ENCODE assay signal across 23 cellular contexts in the genomic region with DNA sequence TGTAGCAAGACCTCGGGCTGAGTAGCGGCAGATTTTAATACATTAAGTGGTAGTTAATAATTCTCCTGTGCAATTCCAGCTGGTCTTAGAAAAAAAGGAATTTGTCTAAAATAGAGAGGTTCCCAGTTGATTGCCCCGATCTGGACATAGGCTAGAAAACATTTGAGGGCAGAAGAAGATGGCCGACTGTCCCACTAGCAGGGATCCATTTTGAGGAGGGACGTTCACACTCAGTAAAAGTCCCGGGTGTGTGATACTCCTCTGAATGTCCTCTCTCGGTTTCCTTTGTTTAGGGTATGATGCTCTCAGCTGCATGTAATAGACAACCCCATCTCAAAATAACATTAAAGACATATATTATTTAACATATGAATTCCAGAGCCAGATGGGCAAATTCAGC.
DNase-seq lines count a peak whose midpoint lies in the region; ATAC-seq, FAIRE-seq and TF ChIP-seq lines count a peak whose summit lies in the region.
"Had no signal": no experiment of that assay in that cellular context is flagged by ENCODE, and none has a peak within 500 bp of the region (broad histone marks: within the 10 kb centered on the region; RNA-seq: fewer than 3 reads in every experiment).

No MANE protein-coding gene starts in this region.

- H2BK12ac ChIP-seq in mesenchymal stem cell (ENCODE audit: low read length in 2 of 2), result no peak overlapping the region

- H2BK5ac ChIP-seq in mesenchymal stem cell (ENCODE audit: low read depth, low read length, poor library complexity, severe bottlenecking), result no peak overlapping the region

- H4K91ac ChIP-seq in mesenchymal stem cell (ENCODE audit: low read length), result no peak overlapping the region

- H3K79me2 ChIP-seq in astrocyte (ENCODE audit: insufficient read depth, low read length), result no peaks in the 10 kb centered on the region
- no peaks in the 10 kb centered on the region for H3K79me2 ChIP-seq in smooth muscle cell (ENCODE audit: low read depth)

- no peaks in the 10 kb centered on the region for H3K27me3 Mint-ChIP-seq in astrocyte (ENCODE audit: low read depth, unreplicated experiment)
- H3K27me3 Mint-ChIP-seq: B cell; CD4-positive, CD25-positive, alpha-beta regulatory T cell had no signal

- H3K9ac ChIP-seq in astrocyte (ENCODE audit: low read length), result no peak overlapping the region
- H3K9ac ChIP-seq in mesenchymal stem cell (ENCODE audit: low read length), result no peak overlapping the region
- no peak overlapping the region for H3K9ac ChIP-seq in smooth muscle cell (ENCODE audit: low read depth)
- H3K9ac ChIP-seq: BLaER1 had no signal

- H2AFZ ChIP-seq in astrocyte (ENCODE audit: low read depth, low read length) (no peak overlapping the region), mesenchymal stem cell (ENCODE audit: low read depth, low read length) (no peak overlapping the region), smooth muscle cell (ENCODE audit: low read depth) (no peak overlapping the region)

- peaks cover 4% of the 10 kb centered on the region for H3K36me3 Mint-ChIP-seq in astrocyte (ENCODE audit: low read depth, unreplicated experiment)
- H3K36me3 Mint-ChIP-seq: CD4-positive, CD25-positive, alpha-beta regulatory T cell; CD8-positive, alpha-beta T cell had no signal

- H3K18ac ChIP-seq in mesenchymal stem cell (ENCODE audit: low read depth in 1 of 2, low read length in 2 of 2), result no peak overlapping the region

- peaks cover 6% of the 10 kb centered on the region for H3F3A ChIP-seq in smooth muscle cell (ENCODE audit: low read depth)

- H4K20me1 ChIP-seq in astrocyte (ENCODE audit: insufficient read depth, low read length) (no peaks in the 10 kb centered on the region), smooth muscle cell (ENCODE audit: low read depth) (no peaks in the 10 kb centered on the region)
- H4K20me1 ChIP-seq: BLaER1 had no signal

- no peaks in the 10 kb centered on the region for H3K9me3 Mint-ChIP-seq in astrocyte (ENCODE audit: unreplicated experiment)
- H3K9me3 Mint-ChIP-seq: CD4-positive, CD25-positive, alpha-beta regulatory T cell; CD8-positive, alpha-beta T cell had no signal

- no peak overlapping the region for H3K4me3 Mint-ChIP-seq in astrocyte (ENCODE audit: unreplicated experiment)
- H3K4me3 Mint-ChIP-seq: B cell; CD4-positive, CD25-positive, alpha-beta regulatory T cell; CD8-positive, alpha-beta T cell had no signal

- H2BK120ac ChIP-seq in mesenchymal stem cell (ENCODE audit: low read depth, low read length), result no peak overlapping the region

- FAIRE-seq in astrocyte (lab: Jason Lieb, UNC), result no peak
- FAIRE-seq: A204.1, D721Med, GM12878, GM18507 had no signal

- peak overlapping the region; percentile 4 for H3K27ac ChIP-seq in astrocyte (ENCODE audit: low read depth, low read length)
- H3K27ac ChIP-seq in mesenchymal stem cell (ENCODE audit: low read length, poor library complexity, severe bottlenecking), result peak overlapping the region; percentile 70
- peak overlapping the region; percentile 11 for H3K27ac ChIP-seq in smooth muscle cell (ENCODE audit: low read depth)
- H3K27ac ChIP-seq: BLaER1, C4-2B had no signal

- H2AK5ac ChIP-seq in mesenchymal stem cell (ENCODE audit: low read length, severe bottlenecking), result peak overlapping the region; percentile 88

- intact Hi-C loops in cardiac septum (cut with DNase I), result no loop called here

- peaks cover 2% of the 10 kb centered on the region for H3K79me1 ChIP-seq in mesenchymal stem cell (replicated peaks; ENCODE audit: low read length, poor library complexity, severe bottlenecking)

- H2BK15ac ChIP-seq in mesenchymal stem cell (ENCODE audit: low read depth, poor library complexity, severe bottlenecking), result peak overlapping the region; percentile 64

- peak overlapping the region; percentile 43 for H3K27ac Mint-ChIP-seq in astrocyte (ENCODE audit: unreplicated experiment)
- H3K27ac Mint-ChIP-seq: B cell; CD4-positive, CD25-positive, alpha-beta regulatory T cell; CD8-positive, alpha-beta T cell had no signal

- TF ChIP-seq CTCF in astrocyte (IDR thresholded peaks at IDR 0.05; ENCODE audit: insufficient read depth, low read depth, low read length), result no peak
- TF ChIP-seq CTCF in smooth muscle cell (IDR thresholded peaks at IDR 0.05; ENCODE audit: borderline replicate concordance, insufficient read depth, poor library complexity, severe bottlenecking), result no peak

- H3K36me3 ChIP-seq in astrocyte (ENCODE audit: insufficient read depth, low read length) (no peaks in the 10 kb centered on the region), mesenchymal stem cell (ENCODE audit: control insufficient read depth in 1 of 2, insufficient read depth in 2 of 2, low read depth in 1 of 2, low read length in 2 of 2) (no peaks in the 10 kb centered on the region), smooth muscle cell (ENCODE audit: low read depth) (no peaks in the 10 kb centered on the region)

- H3K23ac ChIP-seq in mesenchymal stem cell (ENCODE audit: low read length in 2 of 2), result no peak overlapping the region

- no peaks in the 10 kb centered on the region for H3K9me3 ChIP-seq in astrocyte (ENCODE audit: insufficient read depth, low read depth, low read length)
- H3K9me3 ChIP-seq in mesenchymal stem cell (ENCODE audit: control insufficient read depth, low read length), result no peaks in the 10 kb centered on the region
- no peaks in the 10 kb centered on the region for H3K9me3 ChIP-seq in smooth muscle cell (replicated peaks; ENCODE audit: low read depth)
- H3K9me3 ChIP-seq: BLaER1 had no signal

- no peak overlapping the region for H3K4ac ChIP-seq in mesenchymal stem cell (ENCODE audit: low read depth in 1 of 2, low read length in 2 of 2)

- no peak overlapping the region for H3K14ac ChIP-seq in mesenchymal stem cell (ENCODE audit: low read length in 2 of 2)

- no peak overlapping the region for H4K8ac ChIP-seq in mesenchymal stem cell (ENCODE audit: low read length)

- H3K4me1 Mint-ChIP-seq in astrocyte (ENCODE audit: low read depth, unreplicated experiment), result peaks cover 31% of the 10 kb centered on the region
- H3K4me1 Mint-ChIP-seq: B cell; CD4-positive, CD25-positive, alpha-beta regulatory T cell had no signal

- ATAC-seq in HG03135 (IDR thresholded peaks at IDR 0.05; ENCODE audit: unreplicated experiment) (no peak), GM18873 (IDR thresholded peaks at IDR 0.05; ENCODE audit: low FRiP score, unreplicated experiment) (no peak)
- ATAC-seq: CD8-positive, alpha-beta T cell; GM12878 had no signal

- 92% methylated on average over 5 of the region's 7 CpGs for WGBS in mesenchymal stem cell
- 95% methylated on average over 7 of the region's 7 CpGs for WGBS in smooth muscle cell (ENCODE audit: low lambda C conversion rate)

- H3K4me3 ChIP-seq in astrocyte (ENCODE audit: insufficient read depth, low read depth, low read length) (no peak overlapping the region), mesenchymal stem cell (ENCODE audit: insufficient read depth in 1 of 2, low read depth in 1 of 2, low read length in 2 of 2) (no peak overlapping the region), smooth muscle cell (no peak overlapping the region)
- H3K4me3 ChIP-seq: BLaER1, GM12878 had no signal

- H3K27me3 ChIP-seq in astrocyte (ENCODE audit: insufficient read depth, low read length) (no peaks in the 10 kb centered on the region), mesenchymal stem cell (ENCODE audit: control insufficient read depth in 1 of 2, insufficient read depth in 1 of 2, low read length in 2 of 2) (peaks cover 0 to 3% of the 10 kb centered on the region in 2 experiments), smooth muscle cell (ENCODE audit: low read depth) (no peaks in the 10 kb centered on the region)
- H3K27me3 ChIP-seq: BLaER1 had no signal

- H3K4me1 ChIP-seq in astrocyte (ENCODE audit: insufficient read depth, low read length) (peaks cover 39% of the 10 kb centered on the region), mesenchymal stem cell (ENCODE audit: control insufficient read depth, insufficient read depth, low read depth, low read length) (peaks cover 21% of the 10 kb centered on the region), smooth muscle cell (ENCODE audit: low read depth) (peaks cover 5% of the 10 kb centered on the region)

- H3K4me2 ChIP-seq in astrocyte (ENCODE audit: low read length) (no peak overlapping the region), mesenchymal stem cell (ENCODE audit: low read length, poor library complexity, severe bottlenecking) (no peak overlapping the region), smooth muscle cell (no peak overlapping the region)
- H3K4me2 ChIP-seq: BLaER1 had no signal

- DNase-seq in astrocyte (ENCODE audit: low read depth), result no peak
- no peak for DNase-seq in mesenchymal stem cell
- DNase-seq in smooth muscle cell (lab: John Stamatoyannopoulos, UW; ENCODE audit: unreplicated experiment), result no peak
- DNase-seq in A172 (ENCODE audit: low spot score), result no peak
- DNase-seq in cardiac septum (ENCODE audit: low spot score), result no peak
- DNase-seq: CD4-positive, CD25-positive, alpha-beta regulatory T cell; CD8-positive, alpha-beta T cell; DMS 273 treated with DMSO at 0.1 percent for 48 hours; DMS79; EL; GDM1; GOT3; H7; HCEC 1CT had no signal

Comparison
In these comparisons a context has a peak if more than half of its experiments do, and no peak if none do; other contexts are left out.
1. H3K27ac ChIP-seq: peak in every context shown above with its lines; median percentile 70 in mesenchymal stem cell; 11 in smooth muscle cell; 4 in astrocyte.